Comparison of ENCODE assay signal across 1 cellular context in genomic region chrX:22666441-22666840, GRCh38.
TF ChIP-seq lines count a peak whose summit lies in the region.

No MANE protein-coding gene starts in this region.

TF ChIP-seq in SK-N-SH, 30 proteins besides CTCF, POLR2A, EP300 and RAD21 (continued from another document):
- TF ChIP-seq REST (IDR thresholded peaks at IDR 0.05; ENCODE audit: low read depth, low read length): no peak
- no peak for TF ChIP-seq GATA2 (CRISPR knock-in tag; IDR thresholded peaks at IDR 0.05)
- no peak for TF ChIP-seq MXI1 (IDR thresholded peaks at IDR 0.05; ENCODE audit: low read depth, low read length)
- TF ChIP-seq GABPA (IDR thresholded peaks at IDR 0.05; ENCODE audit: low read depth): no peak
- no peak for TF ChIP-seq RCOR1 (IDR thresholded peaks at IDR 0.05; ENCODE audit: low read length)
TF ChIP-seq in SK-N-SH: peak in this region for 0.
